Comparison of ENCODE assay signal across 11 cellular contexts in genomic region chr14:97077687-97078086, GRCh38.
DNase-seq lines count a peak whose midpoint lies in the region; ATAC-seq lines count a peak whose summit lies in the region.
"Had no signal": no experiment of that assay in that cellular context is flagged by ENCODE, and none has a peak within 500 bp of the region (broad histone marks: within the 10 kb centered on the region; RNA-seq: fewer than 3 reads in every experiment).

No MANE protein-coding gene starts in this region.

- H3K9me3 ChIP-seq in T-helper 17 cell (ENCODE audit: control insufficient read depth, low read length, poor library complexity, severe bottlenecking) = no peaks in the 10 kb centered on the region

- ATAC-seq in HG02852 (IDR thresholded peaks at IDR 0.05; ENCODE audit: unreplicated experiment) (peak; percentile 12), T-helper 17 cell (peak; percentile 20)

- no peaks in the 10 kb centered on the region for H3K9me3 Mint-ChIP-seq in activated naive CD8-positive, alpha-beta T cell (ENCODE audit: low read depth)
- H3K9me3 Mint-ChIP-seq in activated naive CD8-positive, alpha-beta T cell treated with anti-CD3 and anti-CD28 coated beads for 36 hours = peaks cover 2% of the 10 kb centered on the region
- H3K9me3 Mint-ChIP-seq in activated naive CD4-positive, alpha-beta T cell treated with anti-CD3 and anti-CD28 coated beads, Interleukin-2, amount 10 ng/mL, durations not matched to agents 7 days and 5 days = no peaks in the 10 kb centered on the region

- no peak overlapping the region for H3K27ac Mint-ChIP-seq in activated naive CD8-positive, alpha-beta T cell
- H3K27ac Mint-ChIP-seq in activated naive CD8-positive, alpha-beta T cell treated with anti-CD3 and anti-CD28 coated beads for 36 hours = no peak overlapping the region
- no peak overlapping the region for H3K27ac Mint-ChIP-seq in T-helper 17 cell
- no peak overlapping the region for H3K27ac Mint-ChIP-seq in activated naive CD4-positive, alpha-beta T cell treated with anti-CD3 and anti-CD28 coated beads, Interleukin-2, amount 10 ng/mL, durations not matched to agents 7 days and 5 days

- CTCF ChIA-PET in activated naive CD4-positive, alpha-beta T cell treated with anti-CD3 and anti-CD28 coated beads, Interleukin-2, amount 10 ng/mL, durations not matched to agents 7 days and 5 days (lab: Charles Lee) = no interaction called here

- peaks cover 15% of the 10 kb centered on the region for H3K27me3 Mint-ChIP-seq in activated naive CD8-positive, alpha-beta T cell
- H3K27me3 Mint-ChIP-seq in activated naive CD8-positive, alpha-beta T cell treated with anti-CD3 and anti-CD28 coated beads for 36 hours = peaks cover 9% of the 10 kb centered on the region
- peaks cover 13% of the 10 kb centered on the region for H3K27me3 Mint-ChIP-seq in T-helper 17 cell
- H3K27me3 Mint-ChIP-seq in activated naive CD4-positive, alpha-beta T cell treated with anti-CD3 and anti-CD28 coated beads, Interleukin-2, amount 10 ng/mL, durations not matched to agents 7 days and 5 days = peaks cover 16% of the 10 kb centered on the region

- H3K4me3 Mint-ChIP-seq in activated naive CD8-positive, alpha-beta T cell = peak overlapping the region; percentile 6
- H3K4me3 Mint-ChIP-seq in activated naive CD8-positive, alpha-beta T cell treated with anti-CD3 and anti-CD28 coated beads for 36 hours = no peak overlapping the region
- H3K4me3 Mint-ChIP-seq in T-helper 17 cell = peak overlapping the region; percentile 9
- H3K4me3 Mint-ChIP-seq in activated naive CD4-positive, alpha-beta T cell treated with anti-CD3 and anti-CD28 coated beads, Interleukin-2, amount 10 ng/mL, durations not matched to agents 7 days and 5 days = no peak overlapping the region

- H3K4me1 Mint-ChIP-seq in activated naive CD8-positive, alpha-beta T cell (ENCODE audit: low read depth) = peaks cover 16% of the 10 kb centered on the region
- H3K4me1 Mint-ChIP-seq in activated naive CD8-positive, alpha-beta T cell treated with anti-CD3 and anti-CD28 coated beads for 36 hours = peaks cover 23% of the 10 kb centered on the region
- H3K4me1 Mint-ChIP-seq in T-helper 17 cell = peaks cover 13% of the 10 kb centered on the region
- H3K4me1 Mint-ChIP-seq in activated naive CD4-positive, alpha-beta T cell treated with anti-CD3 and anti-CD28 coated beads, Interleukin-2, amount 10 ng/mL, durations not matched to agents 7 days and 5 days = peaks cover 9% of the 10 kb centered on the region

- no peak for DNase-seq in activated naive CD8-positive, alpha-beta T cell treated with anti-CD3 and anti-CD28 coated beads for 36 hours
- DNase-seq in T-helper 17 cell (no peak), cortex of kidney (lab: John Stamatoyannopoulos, UW) (no peak), DMS 273 (lab: John Stamatoyannopoulos, UW; ENCODE audit: unreplicated experiment) (no peak)
- no peak for DNase-seq in NK-92 treated with Interleukin-12 subunit alpha and Interleukin-12 subunit beta, amount 100 ng/mL, for 24 hours (lab: John Stamatoyannopoulos, UW)
- no peak for DNase-seq in activated naive CD4-positive, alpha-beta T cell treated with anti-CD3 and anti-CD28 coated beads, Interleukin-2, amount 10 ng/mL, durations not matched to agents 7 days and 5 days
- DNase-seq: activated naive CD4-positive, alpha-beta T cell; NCI-H187 treated with DMSO at 0.1 percent for 48 hours; NCI-H748 treated with DMSO at 0.1 percent for 48 hours had no signal

- no peaks in the 10 kb centered on the region for H3K36me3 Mint-ChIP-seq in activated naive CD8-positive, alpha-beta T cell
- H3K36me3 Mint-ChIP-seq in activated naive CD8-positive, alpha-beta T cell treated with anti-CD3 and anti-CD28 coated beads for 36 hours = no peaks in the 10 kb centered on the region
- H3K36me3 Mint-ChIP-seq in T-helper 17 cell (ENCODE audit: low read depth) = no peaks in the 10 kb centered on the region
- no peaks in the 10 kb centered on the region for H3K36me3 Mint-ChIP-seq in activated naive CD4-positive, alpha-beta T cell treated with anti-CD3 and anti-CD28 coated beads, Interleukin-2, amount 10 ng/mL, durations not matched to agents 7 days and 5 days

Comparison
In these comparisons a context has a peak if more than half of its experiments do, and no peak if none do; other contexts are left out.
1. H3K4me3 Mint-ChIP-seq: peak in activated naive CD8-positive, alpha-beta T cell (single experiment) and T-helper 17 cell (single experiment); none in activated naive CD8-positive, alpha-beta T cell treated with anti-CD3 and anti-CD28 coated beads for 36 hours (single experiment) and activated naive CD4-positive, alpha-beta T cell treated with anti-CD3 and anti-CD28 coated beads, Interleukin-2, amount 10 ng/mL, durations not matched to agents 7 days and 5 days (single experiment).